Comparison of ENCODE assay signal across 8 cellular contexts in the genomic region with DNA sequence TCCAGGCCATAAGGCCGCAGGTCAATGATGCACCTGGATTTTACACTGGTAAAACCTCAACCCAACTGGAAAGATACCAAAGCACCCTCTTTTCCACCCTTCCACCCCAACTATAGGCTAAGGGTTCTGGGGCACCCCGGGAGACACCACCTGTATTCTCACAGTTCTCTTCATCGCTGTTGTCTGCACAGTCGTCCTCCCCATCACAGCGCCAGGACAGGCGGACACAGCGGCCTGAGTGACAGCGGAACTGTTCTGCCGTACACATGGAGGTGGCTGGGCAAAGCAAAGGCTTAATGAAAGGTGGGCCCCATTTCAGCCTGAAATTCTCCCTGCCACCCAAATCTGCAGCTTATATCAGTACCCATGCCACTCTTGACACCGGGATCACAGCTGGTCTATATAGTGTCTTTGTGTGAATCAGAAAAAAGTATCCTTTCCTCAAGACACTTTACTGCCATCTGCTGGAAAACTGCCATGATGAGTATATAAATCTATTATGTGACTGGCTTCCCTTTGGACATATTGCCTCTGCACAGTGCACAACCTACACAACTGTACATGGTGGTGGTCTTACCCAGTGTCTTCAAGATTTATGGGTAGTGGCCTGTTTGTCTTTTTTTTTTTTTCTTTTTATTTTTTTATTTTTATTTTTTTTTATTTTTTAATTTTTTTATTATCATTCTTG. TPM values are rescaled to one million over a fixed set of nuclear protein-coding genes. Genes with fewer than 3 reads are reported as not detected.
DNase-seq lines count a peak whose midpoint lies in the region; ATAC-seq, FAIRE-seq and TF ChIP-seq lines count a peak whose summit lies in the region.

No MANE protein-coding gene starts in this region.

- ATAC-seq in HG03565 (IDR thresholded peaks at IDR 0.05; ENCODE audit: unreplicated experiment): no peak

- TF ChIP-seq CTCF in brain (conservative IDR thresholded peaks at IDR 0.05) (peak in 1 of 2 experiments; percentile 41), progenitor cell of endocrine pancreas (IDR thresholded peaks at IDR 0.05; ENCODE audit: unreplicated experiment) (peak; percentile 45)

- H3K36me3 Mint-ChIP-seq in brain (peaks cover 38% of the 10 kb centered on the region), progenitor cell of endocrine pancreas (ENCODE audit: insufficient read depth) (peaks cover 4% of the 10 kb centered on the region), immature natural killer cell (no peaks in the 10 kb centered on the region)

- peaks cover 3% of the 10 kb centered on the region for H3K27me3 Mint-ChIP-seq in brain
- H3K27me3 Mint-ChIP-seq in progenitor cell of endocrine pancreas: no peaks in the 10 kb centered on the region
- peaks cover 0 to 1% (median 0%) of the 10 kb centered on the region in 3 donors for H3K27me3 Mint-ChIP-seq in immature natural killer cell (ENCODE audit: low read depth in 3 of 3)

- H3K9me3 Mint-ChIP-seq in brain (peaks cover 0 to 3% (median 0%) of the 10 kb centered on the region in 5 experiments), progenitor cell of endocrine pancreas (ENCODE audit: low read depth) (no peaks in the 10 kb centered on the region), immature natural killer cell (no peaks in the 10 kb centered on the region)

- peak; percentile 45 for DNase-seq in AG08396 (ENCODE audit: low spot score)
- peak; percentile 55 for DNase-seq in GM12891 (ENCODE audit: insufficient read length, low spot score)
- peak; percentile 61 to 75 for DNase-seq in NCI-H524 (lab: John Stamatoyannopoulos, UW)
- DNase-seq in progenitor cell of endocrine pancreas (ENCODE audit: low spot score, unreplicated experiment): no peak
- no peak for DNase-seq in immature natural killer cell
- no peak for DNase-seq in pons (ENCODE audit: low spot score)

- H3K4me3 Mint-ChIP-seq in brain (no peak overlapping the region), progenitor cell of endocrine pancreas (ENCODE audit: low read depth) (no peak overlapping the region), immature natural killer cell (no peak overlapping the region)

- H3K4me1 Mint-ChIP-seq in brain: no peaks in the 10 kb centered on the region
- H3K4me1 Mint-ChIP-seq in progenitor cell of endocrine pancreas (ENCODE audit: low read depth): no peaks in the 10 kb centered on the region
- H3K4me1 Mint-ChIP-seq in immature natural killer cell: no peaks in the 10 kb centered on the region

- peak; percentile 84 for FAIRE-seq in GM12891 (lab: Jason Lieb, UNC)

- H3K27ac Mint-ChIP-seq in brain (peak overlapping the region in 3 of 5 experiments; percentile 68 to 94 (median 93)), progenitor cell of endocrine pancreas (no peak overlapping the region), immature natural killer cell (no peak overlapping the region)

- no peak for TF ChIP-seq POLR2A in GM12891 (IDR thresholded peaks at IDR 0.05; ENCODE audit: low read depth, low read length)

TF ChIP-seq in GM12891, 5 proteins besides CTCF, POLR2A, EP300 and RAD21:
- TF ChIP-seq SPI1 (IDR thresholded peaks at IDR 0.05; ENCODE audit: low read depth, low read length) (no peak), POU2F2 (IDR thresholded peaks at IDR 0.05; ENCODE audit: low read depth, low read length) (no peak), TAF1 (IDR thresholded peaks at IDR 0.05; ENCODE audit: low read depth, low read length) (no peak), POLR2AphosphoS5 (IDR thresholded peaks at IDR 0.05; ENCODE audit: low read depth, low read length) (no peak), PAX5 (IDR thresholded peaks at IDR 0.05; ENCODE audit: insufficient read depth, low read length, severe bottlenecking) (no peak)
TF ChIP-seq in GM12891: peak in this region for 0.

RNA-seq across cellular contexts. Expression of gene LRP4, which starts 21.5 kb away (rescaled TPM):
- polyA plus RNA-seq in GM12891 (2012; ENCODE audit: low read depth, missing spikeins): 0.58 TPM
- polyA plus RNA-seq in brain (ENCODE audit: insufficient read depth, low read depth, low replicate concordance) (32.9 TPM), immature natural killer cell (not detected)
- total RNA-seq in progenitor cell of endocrine pancreas: 8.7 and 11.0 TPM in 2 replicates

RNA-seq across cellular contexts. Expression of gene CSTPP1, which starts 39.7 kb away (rescaled TPM):
- polyA plus RNA-seq in GM12891 (2012; ENCODE audit: low read depth, missing spikeins): 27.1 TPM
- polyA plus RNA-seq in brain (ENCODE audit: insufficient read depth, low read depth, low replicate concordance) (80.9 TPM), immature natural killer cell (10 to 100 TPM; 13.2 to 24.1 (median 22.0) TPM)
- total RNA-seq in progenitor cell of endocrine pancreas: 63.3 and 66.1 TPM in 2 replicates

RNA-seq across cellular contexts. Expression of gene CKAP5, which starts 50.8 kb away (rescaled TPM):
- 30.5 TPM for polyA plus RNA-seq in GM12891 (2012; ENCODE audit: low read depth, missing spikeins)
- polyA plus RNA-seq in brain (ENCODE audit: insufficient read depth, low read depth, low replicate concordance) (70.3 TPM), immature natural killer cell (10 to 100 TPM in 1 of 3 donors, 1 to 10 TPM in 2; 9.1 to 22.1 (median 9.4) TPM)
- total RNA-seq in progenitor cell of endocrine pancreas: 146 and 151 TPM in 2 replicates

Comparison
In these comparisons a context has a peak if more than half of its experiments do, and no peak if none do; other contexts are left out.
1. DNase-seq: peak in AG08396 (single experiment), GM12891 (single experiment) and NCI-H524 (2 of 2); none in progenitor cell of endocrine pancreas (single experiment), immature natural killer cell (0 of 3) and pons (single experiment).
2. H3K27ac Mint-ChIP-seq: peak in brain (3 of 5); none in progenitor cell of endocrine pancreas (single experiment) and immature natural killer cell (0 of 6).
3. RNA of gene LRP4, which starts 21.5 kb away (polyA plus RNA-seq): 32.9 TPM in brain (single experiment); not detected in immature natural killer cell; every median in the first group is over 10 times any median in the second.